In the genomic region with DNA sequence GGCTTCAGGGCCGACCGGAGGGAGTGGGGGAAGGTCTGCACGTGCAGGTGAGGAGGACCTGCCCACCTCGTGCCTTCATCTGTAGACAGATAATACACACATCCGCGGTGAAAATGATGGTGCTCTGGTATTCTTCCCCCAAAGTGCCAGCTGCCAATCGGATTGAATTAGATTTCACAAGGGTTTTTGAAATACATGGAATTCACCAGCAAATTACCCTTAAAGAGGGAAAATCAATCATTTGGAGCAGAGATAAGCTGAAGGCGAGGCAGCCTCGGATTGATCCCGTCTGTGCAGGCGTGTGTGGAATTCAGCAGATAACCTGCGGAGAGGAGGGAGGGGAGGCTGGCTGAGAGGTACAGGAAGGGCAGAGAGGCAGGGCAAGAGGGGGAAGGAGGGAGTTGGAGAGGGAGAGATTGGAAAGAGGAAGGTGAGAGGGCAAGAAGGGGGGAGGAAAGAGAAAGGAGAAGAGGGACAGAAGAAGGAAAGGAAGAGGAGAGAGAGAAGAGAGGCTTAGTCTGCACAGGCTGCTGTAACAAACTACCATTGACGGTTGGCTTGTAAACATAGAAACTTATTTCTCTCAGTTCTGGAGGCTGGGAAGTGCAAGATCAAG, we compare ENCODE assay signal across 1 cellular context.
TF ChIP-seq lines count a peak whose summit lies in the region.

No MANE protein-coding gene starts in this region.

TF ChIP-seq in HEK293, 187 proteins besides CTCF, POLR2A, EP300 and RAD21 (continued from another document):
- TF ChIP-seq, protein P1, sequence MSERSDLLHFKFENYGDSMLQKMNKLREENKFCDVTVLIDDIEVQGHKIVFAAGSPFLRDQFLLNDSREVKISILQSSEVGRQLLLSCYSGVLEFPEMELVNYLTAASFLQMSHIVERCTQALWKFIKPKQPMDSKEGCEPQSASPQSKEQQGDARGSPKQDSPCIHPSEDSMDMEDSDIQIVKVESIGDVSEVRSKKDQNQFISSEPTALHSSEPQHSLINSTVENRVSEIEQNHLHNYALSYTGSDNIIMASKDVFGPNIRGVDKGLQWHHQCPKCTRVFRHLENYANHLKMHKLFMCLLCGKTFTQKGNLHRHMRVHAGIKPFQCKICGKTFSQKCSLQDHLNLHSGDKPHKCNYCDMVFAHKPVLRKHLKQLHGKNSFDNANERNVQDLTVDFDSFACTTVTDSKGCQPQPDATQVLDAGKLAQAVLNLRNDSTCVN (tag by site-specific recombination; optimal IDR thresholded peaks at IDR 0.05), result peak; percentile 9
- TF ChIP-seq ZNF664 (tag by site-specific recombination; IDR thresholded peaks at IDR 0.05) (no peak), ZIC2 (tag by site-specific recombination; IDR thresholded peaks at IDR 0.05) (peak; percentile 19; the same call in 1 of the 2 replicates)
